ENCODE assay signal across 24 cellular contexts in genomic region chr2:158635961-158636601, GRCh38.
A peak's percentile ranks its signal among the peaks of the same experiment; 100 is the strongest.
DNase-seq lines count a peak whose midpoint lies in the region; ATAC-seq, FAIRE-seq and TF ChIP-seq lines count a peak whose summit lies in the region.
"Had no signal": no experiment of that assay in that cellular context is flagged by ENCODE, and none has a peak within 500 bp of the region (broad histone marks: within the 10 kb centered on the region; RNA-seq: fewer than 3 reads in every experiment).

No MANE protein-coding gene starts in this region.

- dilution Hi-C loops in endothelial cell of umbilical vein (cut with MboI; ENCODE audit: extremely low pct_ligation_motif_present, low sequenced_read_pairs), result no loop called here

- H3K4me3 ChIP-seq in BLaER1 (no peak overlapping the region), Loucy (ENCODE audit: low read length, poor library complexity, severe bottlenecking) (no peak overlapping the region), endothelial cell of umbilical vein (replicated peaks in 1 of 3; ENCODE audit: insufficient read depth in 1 of 3, low read depth in 1 of 3, low read length in 3 of 3) (no peak overlapping the region), kidney (ENCODE audit: low read length in 2 of 2) (no peak overlapping the region)
- H3K4me3 ChIP-seq: A549, K562 had no signal

- H4K20me1 ChIP-seq in BLaER1 (no peaks in the 10 kb centered on the region), Loucy (ENCODE audit: insufficient read depth, low read length, poor library complexity, severe bottlenecking) (no peaks in the 10 kb centered on the region), endothelial cell of umbilical vein (replicated peaks; ENCODE audit: control insufficient read depth, extremely low read depth, insufficient read depth, low read length) (no peaks in the 10 kb centered on the region)

- H3K79me2 ChIP-seq in Loucy (ENCODE audit: insufficient read depth, low read length) (no peaks in the 10 kb centered on the region), endothelial cell of umbilical vein (ENCODE audit: control insufficient read depth, insufficient read depth, low read length) (no peaks in the 10 kb centered on the region)

- no peak overlapping the region for H3K27ac ChIP-seq in BLaER1
- peak overlapping the region; percentile 61 for H3K27ac ChIP-seq in endothelial cell of umbilical vein (ENCODE audit: insufficient read depth, low read depth, low read length)
- no peak overlapping the region for H3K27ac ChIP-seq in kidney (ENCODE audit: low read depth in 2 of 2, low read length in 2 of 2)
- H3K27ac ChIP-seq: 22Rv1, A549 had no signal

- H3K27me3 ChIP-seq in BLaER1 (no peaks in the 10 kb centered on the region), Loucy (ENCODE audit: insufficient read depth, low read length, poor library complexity, severe bottlenecking) (no peaks in the 10 kb centered on the region), endothelial cell of umbilical vein (ENCODE audit: control insufficient read depth in 2 of 2, insufficient read depth in 2 of 2, low read length in 2 of 2) (no peaks in the 10 kb centered on the region)

- H3F3A ChIP-seq in Loucy (ENCODE audit: low read depth), result no peaks in the 10 kb centered on the region

- H3K36me3 ChIP-seq in BLaER1, result peaks cover 43% of the 10 kb centered on the region
- H3K36me3 ChIP-seq in Loucy (ENCODE audit: insufficient read depth, low read length), result peaks cover 21% of the 10 kb centered on the region; the same call in 1 of the 2 replicates
- H3K36me3 ChIP-seq in endothelial cell of umbilical vein (ENCODE audit: control insufficient read depth in 2 of 2, extremely low read depth in 1 of 2, insufficient read depth in 2 of 2, low read length in 2 of 2), result peaks cover 5 to 8% of the 10 kb centered on the region in 2 experiments
- peaks cover 24 to 43% of the 10 kb centered on the region in 2 donors for H3K36me3 ChIP-seq in kidney (ENCODE audit: control insufficient read depth in 1 of 2, insufficient read depth in 2 of 2, low read length in 2 of 2)

- intact Hi-C loops in endothelial cell of umbilical vein (cut with micrococcal nuclease), result loop anchor here (1.0 kb wide), 4 partner anchors 10 to 180 kb away; partner anchors contain the start of genes CCDC148 and PKP4
- intact Hi-C loops in kidney (cut with DNase I), result no loop called here

- peak; percentile 75 for DNase-seq in endothelial cell of umbilical vein (ENCODE audit: low read depth, low spot score)
- no peak for DNase-seq in kidney
- DNase-seq in NCI-H748 (lab: John Stamatoyannopoulos, UW; ENCODE audit: unreplicated experiment), result no peak
- DNase-seq: AML-193; Calu3; CD8-positive, alpha-beta T cell; DMS 273 treated with DMSO at 0.1 percent for 48 hours; DMS53; DND-41; GDM1; H9; IMR-90 had no signal

- POLR2A ChIA-PET in endothelial cell of umbilical vein (lab: Charles Lee), result no interaction called here

- no peaks in the 10 kb centered on the region for H3K9me2 ChIP-seq in Loucy (replicated peaks; ENCODE audit: low read depth, low read length)

- no peak overlapping the region for H3K9ac ChIP-seq in BLaER1
- no peak overlapping the region for H3K9ac ChIP-seq in Loucy (ENCODE audit: low read depth, low read length, poor library complexity, severe bottlenecking)
- H3K9ac ChIP-seq in endothelial cell of umbilical vein (replicated peaks; ENCODE audit: extremely low read depth, insufficient read depth, low read length), result peak overlapping the region; percentile 40
- no peak overlapping the region for H3K9ac ChIP-seq in kidney (ENCODE audit: low read length in 2 of 2)

- no peak overlapping the region for H2AFZ ChIP-seq in Loucy (ENCODE audit: low read length)
- H2AFZ ChIP-seq in endothelial cell of umbilical vein (ENCODE audit: low read depth, low read length), result no peak overlapping the region

- CTCF ChIA-PET in endothelial cell of umbilical vein (lab: Charles Lee), result interaction anchor here (0.9 to 1.7 kb wide), 11 partner anchors 9 to 118 kb away, joined by 3 to 7 read pairs (median 5); no protein-coding TSS in a partner anchor

- no peak for TF ChIP-seq POLR2A in endothelial cell of umbilical vein (IDR thresholded peaks at IDR 0.05; ENCODE audit: low read depth, low read length)

- no peak for ATAC-seq in HG03520 (IDR thresholded peaks at IDR 0.05; ENCODE audit: unreplicated experiment)
- no peak for ATAC-seq in HG03354 (IDR thresholded peaks at IDR 0.05; ENCODE audit: poor library complexity, severe bottlenecking, unreplicated experiment)
- ATAC-seq in HG03457 (IDR thresholded peaks at IDR 0.05; ENCODE audit: unreplicated experiment), result no peak
- ATAC-seq: A549; CD8-positive, alpha-beta T cell; K562 had no signal

- H3K4me1 ChIP-seq in BLaER1 (peaks cover 27% of the 10 kb centered on the region), Loucy (ENCODE audit: insufficient read depth, low read length, poor library complexity, severe bottlenecking) (peaks cover 11% of the 10 kb centered on the region), endothelial cell of umbilical vein (ENCODE audit: control insufficient read depth, extremely low read depth, insufficient read depth, low read length) (peaks cover 14% of the 10 kb centered on the region), kidney (ENCODE audit: control insufficient read depth in 1 of 2, insufficient read depth in 1 of 2, low read depth in 1 of 2, low read length in 2 of 2) (peaks cover 0 to 4% of the 10 kb centered on the region in 2 donors)
- H3K4me1 ChIP-seq: A549 had no signal

- FAIRE-seq in endothelial cell of umbilical vein (lab: Jason Lieb, UNC) (peak; percentile 49), kidney (lab: Jason Lieb, UNC) (peak; percentile 32)
- FAIRE-seq: A549, GM12892, GM18507, H1, HTR-8/SVneo, K562 had no signal

- TF ChIP-seq CTCF in Loucy (conservative IDR thresholded peaks at IDR 0.05; ENCODE audit: low read length) (no peak), endothelial cell of umbilical vein (IDR thresholded peaks at IDR 0.05; ENCODE audit: extremely low read depth in 1 of 2, insufficient read depth in 1 of 2, low read depth in 1 of 2, low read length in 2 of 2) (no peak), kidney (IDR thresholded peaks at IDR 0.05; ENCODE audit: borderline replicate concordance, extremely low read depth, insufficient read depth) (no peak)

- no peaks in the 10 kb centered on the region for H3K9me1 ChIP-seq in endothelial cell of umbilical vein (replicated peaks; ENCODE audit: control insufficient read depth, extremely low read depth, insufficient read depth, low read length)

- H3K4me2 ChIP-seq in BLaER1, result peak overlapping the region; percentile 39
- H3K4me2 ChIP-seq in Loucy (ENCODE audit: low read depth, low read length, poor library complexity, severe bottlenecking), result peak overlapping the region; percentile 24
- peak overlapping the region; percentile 38 for H3K4me2 ChIP-seq in endothelial cell of umbilical vein (ENCODE audit: insufficient read depth, low read length)
- H3K4me2 ChIP-seq: A549 had no signal

- no TSS peak for BruUV-seq in endothelial cell of umbilical vein (replicated peaks; lab: Mats Ljungman, UMichigan)

- H3K9me3 ChIP-seq in BLaER1, result no peaks in the 10 kb centered on the region
- no peaks in the 10 kb centered on the region for H3K9me3 ChIP-seq in Loucy (ENCODE audit: insufficient read depth, low read depth, low read length)
- no peaks in the 10 kb centered on the region for H3K9me3 ChIP-seq in endothelial cell of umbilical vein (replicated peaks; ENCODE audit: control insufficient read depth, insufficient read depth, low read length)
- no peaks in the 10 kb centered on the region for H3K9me3 ChIP-seq in kidney (ENCODE audit: control insufficient read depth in 1 of 2, low read length in 2 of 2)
- H3K9me3 ChIP-seq: A549 had no signal

TF ChIP-seq in endothelial cell of umbilical vein, 7 proteins besides CTCF, POLR2A, EP300 and RAD21:
- TF ChIP-seq FOS (IDR thresholded peaks at IDR 0.05; ENCODE audit: borderline replicate concordance, insufficient read depth, low read length), result peak; percentile 14
- no peak for TF ChIP-seq GATA2 (IDR thresholded peaks at IDR 0.05; ENCODE audit: insufficient read depth, insufficient read length, low read depth, low read length)
- peak; percentile 9 for TF ChIP-seq JUN (IDR thresholded peaks at IDR 0.05; ENCODE audit: borderline replicate concordance, insufficient read depth, insufficient read length, low read depth)
